Comparison of ENCODE assay signal across 9 cellular contexts in the genomic region with DNA sequence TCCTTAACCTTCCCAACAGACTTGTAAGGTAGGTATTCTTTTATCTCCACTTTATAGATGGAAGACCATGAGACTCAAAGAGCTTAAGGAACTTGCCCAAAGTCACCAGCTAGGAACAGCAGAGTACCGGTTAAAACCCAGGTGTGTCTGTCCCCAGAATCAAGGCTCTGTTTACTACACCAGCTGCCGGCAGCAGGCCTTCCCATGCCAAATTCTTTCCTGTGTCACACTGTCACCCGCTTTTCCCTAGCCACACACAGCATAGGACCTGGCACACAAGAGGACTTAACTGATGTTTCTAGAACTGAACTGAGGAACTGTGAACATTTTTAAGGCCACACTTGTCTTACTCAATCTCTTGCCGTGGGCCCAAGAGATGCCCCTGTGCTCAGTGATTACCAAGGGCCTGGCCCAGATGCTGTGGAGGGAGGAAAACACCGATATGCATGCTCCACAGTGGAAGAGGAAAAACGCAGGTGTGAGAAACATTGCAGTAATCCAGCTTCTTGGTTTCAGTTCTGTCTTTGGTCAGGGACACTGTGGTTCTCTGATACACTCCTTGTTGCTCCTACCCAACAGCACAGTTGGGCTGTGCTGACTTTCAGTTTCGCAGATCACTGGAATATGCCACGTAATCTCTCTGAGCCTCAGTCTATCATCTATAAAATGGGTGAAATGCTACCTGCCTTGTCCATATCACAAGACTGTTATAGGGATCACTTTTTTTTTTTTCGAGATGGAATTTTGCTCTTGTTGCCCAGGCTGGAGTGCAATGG. TPM values are rescaled to one million over a fixed set of nuclear protein-coding genes. Genes with fewer than 3 reads are reported as not detected.
DNase-seq lines count a peak whose midpoint lies in the region; ATAC-seq, FAIRE-seq and TF ChIP-seq lines count a peak whose summit lies in the region.
"Had no signal": no experiment of that assay in that cellular context is flagged by ENCODE, and none has a peak within 500 bp of the region (broad histone marks: within the 10 kb centered on the region; RNA-seq: fewer than 3 reads in every experiment).

No MANE protein-coding gene starts in this region.

- H3K36me3 ChIP-seq in right lobe of liver: no peaks in the 10 kb centered on the region
- H3K36me3 ChIP-seq in HepG2 (replicated peaks in 1 of 2; ENCODE audit: control insufficient read depth in 1 of 2, insufficient read depth in 2 of 2, low read length in 2 of 2): no peaks in the 10 kb centered on the region

- H3K4me1 Mint-ChIP-seq in activated T-helper 17 cell treated with anti-CD3 and anti-CD28 coated beads, Interleukin-2, amount 50 U/mL, for 72 hours: peaks cover 5% of the 10 kb centered on the region
- peaks cover 9% of the 10 kb centered on the region for H3K4me1 Mint-ChIP-seq in type B pancreatic cell (ENCODE audit: unreplicated experiment)

- H3K27me3 ChIP-seq in right lobe of liver (no peaks in the 10 kb centered on the region), HepG2 (ENCODE audit: control insufficient read depth in 1 of 2, insufficient read depth in 2 of 2, low read length in 2 of 2) (peaks cover 0 to 5% of the 10 kb centered on the region in 2 experiments; a peak in 2 of 5 replicates)

- peak overlapping the region; percentile 58 for H3K4me3 Mint-ChIP-seq in activated T-helper 17 cell treated with anti-CD3 and anti-CD28 coated beads, Interleukin-2, amount 50 U/mL, for 72 hours
- peak overlapping the region; percentile 62 for H3K4me3 Mint-ChIP-seq in type B pancreatic cell

- H3K4me2 ChIP-seq in HepG2 (ENCODE audit: low read depth, low read length): no peak overlapping the region

- POLR2A ChIA-PET in HepG2 (lab: Yijun Ruan, JAX): no interaction called here

- FAIRE-seq in HepG2 (lab: Jason Lieb, UNC): no peak
- FAIRE-seq: TTC549 had no signal

- TF ChIP-seq RAD21 in HepG2 (CRISPR knock-in tag; IDR thresholded peaks at IDR 0.05): no peak

- H3K27ac Mint-ChIP-seq in activated T-helper 17 cell treated with anti-CD3 and anti-CD28 coated beads, Interleukin-2, amount 50 U/mL, for 72 hours: peak overlapping the region; percentile 74
- peak overlapping the region; percentile 94 for H3K27ac Mint-ChIP-seq in type B pancreatic cell

- no peaks in the 10 kb centered on the region for H3K79me2 ChIP-seq in HepG2 (ENCODE audit: insufficient read depth, low read length)

- in situ Hi-C loops in HepG2 (cut with HindIII; ENCODE audit: extremely low pct_ligation_motif_present, low pct_unique_long_range_greater_than_20kb): no loop called here

- H3K4me1 ChIP-seq in right lobe of liver: no peaks in the 10 kb centered on the region
- H3K4me1 ChIP-seq in HepG2 (ENCODE audit: insufficient read depth, low read length): no peaks in the 10 kb centered on the region

- H3K9me3 Mint-ChIP-seq in activated T-helper 17 cell treated with anti-CD3 and anti-CD28 coated beads, Interleukin-2, amount 50 U/mL, for 72 hours: no peaks in the 10 kb centered on the region
- H3K9me3 Mint-ChIP-seq in type B pancreatic cell: no peaks in the 10 kb centered on the region

- H3K9me3 ChIP-seq in right lobe of liver (no peaks in the 10 kb centered on the region), HepG2 (ENCODE audit: low read length) (no peaks in the 10 kb centered on the region)

- no peaks in the 10 kb centered on the region for H3K36me3 Mint-ChIP-seq in activated T-helper 17 cell treated with anti-CD3 and anti-CD28 coated beads, Interleukin-2, amount 50 U/mL, for 72 hours (ENCODE audit: low read depth)
- no peaks in the 10 kb centered on the region for H3K36me3 Mint-ChIP-seq in type B pancreatic cell

- no peaks in the 10 kb centered on the region for H4K20me1 ChIP-seq in HepG2 (ENCODE audit: insufficient read depth, low read length)

- DNase-seq in right lobe of liver: no peak
- DNase-seq in HepG2 (ENCODE audit: low spot score): no peak
- no peak for DNase-seq in type B pancreatic cell (ENCODE audit: extremely low spot score, unreplicated experiment)
- no peak for DNase-seq in foreskin melanocyte
- DNase-seq in retina: no peak
- no peak for DNase-seq in NCI-H526 (lab: John Stamatoyannopoulos, UW)

- no peak overlapping the region for H3K4me3 ChIP-seq in right lobe of liver
- H3K4me3 ChIP-seq in HepG2 (replicated peaks in 1 of 3; ENCODE audit: insufficient read depth in 1 of 3, low read depth in 2 of 3, low read length in 3 of 3): no peak overlapping the region

- ATAC-seq in right lobe of liver: peak; percentile 28 to 72 (median 47)
- ATAC-seq in HepG2: no peak
- ATAC-seq in HG03066 (IDR thresholded peaks at IDR 0.05; ENCODE audit: low read depth, unreplicated experiment): peak; percentile 72
- peak; percentile 98 for ATAC-seq in activated T-helper 17 cell treated with anti-CD3 and anti-CD28 coated beads, Interleukin-2, amount 50 U/mL, for 72 hours (replicated peaks)

- 64% methylated on average over 8 of the region's 9 CpGs for WGBS in right lobe of liver (ENCODE audit: insufficient coverage, low coverage, low lambda C conversion rate, missing lambda C conversion rate)
- 36% methylated on average over 8 of the region's 9 CpGs for WGBS in HepG2 (ENCODE audit: low lambda C conversion rate)

- intact Hi-C loops in right lobe of liver (cut with DNase I): no loop called here
- intact Hi-C loops in HepG2 (cut with micrococcal nuclease; ENCODE audit: unreplicated experiment): loop anchor here (2.0 kb wide), 1 partner anchor 169 kb away; no protein-coding TSS in a partner anchor

- TF ChIP-seq POLR2A in right lobe of liver (IDR thresholded peaks at IDR 0.05) (no peak), HepG2 (IDR thresholded peaks at IDR 0.05; ENCODE audit: insufficient read depth in 1 of 2, low read depth in 2 of 2, low read length in 2 of 2) (no peak)

- H3K9ac ChIP-seq in HepG2 (ENCODE audit: insufficient read depth, low read depth, low read length): no peak overlapping the region

- no peak overlapping the region for H2AFZ ChIP-seq in HepG2 (ENCODE audit: low read length)

- H3K27ac ChIP-seq in right lobe of liver: no peak overlapping the region
- H3K27ac ChIP-seq in HepG2 (ENCODE audit: extremely low read length, insufficient read depth, low read length): no peak overlapping the region

- TF ChIP-seq EP300 in HepG2 (IDR thresholded peaks at IDR 0.05; ENCODE audit: low read depth in 2 of 2, low read length in 2 of 2): no peak
- no peak for TF ChIP-seq EP300 in HepG2 (CRISPR knock-in tag; IDR thresholded peaks at IDR 0.05; ENCODE audit: borderline replicate concordance)

- TF ChIP-seq CTCF in right lobe of liver (IDR thresholded peaks at IDR 0.05) (no peak), HepG2 (CRISPR knock-in tag; IDR thresholded peaks at IDR 0.05) (no peak), type B pancreatic cell (conservative IDR thresholded peaks at IDR 0.05) (no peak)

- CTCF ChIA-PET in HepG2 (lab: Yijun Ruan, JAX; ENCODE audit: low intra/inter-chr PET ratio, low total read pairs): no interaction called here

- BruUV-seq in HepG2 (replicated peaks; lab: Mats Ljungman, UMichigan): no TSS peak

- no peaks in the 10 kb centered on the region for H3K27me3 Mint-ChIP-seq in activated T-helper 17 cell treated with anti-CD3 and anti-CD28 coated beads, Interleukin-2, amount 50 U/mL, for 72 hours
- no peaks in the 10 kb centered on the region for H3K27me3 Mint-ChIP-seq in type B pancreatic cell

RNA-seq across cellular contexts. Expression of a gene that starts 13.9 kb away (rescaled TPM):
- total RNA-seq in right lobe of liver (1 to 10 TPM in 1 of 6 experiments, under 1 TPM in 4, not detected in 1; 0.11 to 1.3 (median 0.37) TPM), HepG2 (2016; rRNA removed; fragmentation: Illumina TruSeq; extraction: Trizol) (not detected in 2 replicates), type B pancreatic cell (ENCODE audit: low replicate concordance) (not detected in 2 replicates)
- not detected in 2 replicates for total RNA-seq in HepG2 (2016; cell fraction: cytosol; rRNA removed; fragmentation: Illumina TruSeq; extraction: Trizol; ENCODE audit: low read depth)
- total RNA-seq in HepG2 (2016; cell fraction: insoluble cytoplasmic fraction; rRNA removed; fragmentation: Illumina TruSeq; extraction: Trizol): not detected in 2 replicates
- not detected in 2 replicates for total RNA-seq in HepG2 (2016; cell fraction: membrane; rRNA removed; fragmentation: Illumina TruSeq; extraction: Trizol)
- total RNA-seq in HepG2 (2016; cell fraction: nucleus; rRNA removed; fragmentation: Illumina TruSeq; extraction: Trizol): not detected in 2 replicates
- polyA plus RNA-seq in HepG2 (2011; rRNA removed): not detected in 2 replicates
- polyA plus RNA-seq in HepG2 (2011; cell fraction: cytosol; rRNA removed): not detected in 2 replicates
- polyA plus RNA-seq in HepG2 (2011; cell fraction: nucleus; rRNA removed): not detected in 2 replicates
- polyA plus RNA-seq in HepG2 (2012): not detected in 2 replicates
- not detected in 2 replicates for polyA plus RNA-seq in HepG2 (2016; cell fraction: cytosol; fragmentation: Illumina TruSeq; extraction: Trizol; ENCODE audit: low read depth)
- polyA plus RNA-seq in HepG2 (2016; cell fraction: insoluble cytoplasmic fraction; fragmentation: Illumina TruSeq; extraction: Trizol; ENCODE audit: low read depth): not detected in 2 replicates
- not detected in 2 replicates for polyA plus RNA-seq in HepG2 (2016; cell fraction: membrane; fragmentation: Illumina TruSeq; extraction: Trizol; ENCODE audit: low read depth)
- polyA plus RNA-seq in HepG2 (2016; cell fraction: nucleus; fragmentation: Illumina TruSeq; extraction: Trizol; ENCODE audit: insufficient read depth, low read depth): not detected in 2 replicates
- 0.07 TPM in 1 of 2 replicates, not detected in the other for polyA minus RNA-seq in HepG2 (2011; rRNA and poly(A)+ RNA removed; ENCODE audit: low replicate concordance)
- not detected in 2 replicates for polyA minus RNA-seq in HepG2 (2011; cell fraction: cytosol; rRNA and poly(A)+ RNA removed)
- not detected in 2 replicates for polyA minus RNA-seq in HepG2 (2011; cell fraction: nucleus; rRNA and poly(A)+ RNA removed)
- total RNA-seq in activated T-helper 17 cell treated with anti-CD3 and anti-CD28 coated beads, Interleukin-2, amount 50 U/mL, for 72 hours: 1 to 10 TPM; 1.9 to 3.2 TPM

RNA-seq across cellular contexts. Expression of a gene that starts 43.1 kb away (rescaled TPM):
- total RNA-seq in right lobe of liver: 1 to 10 TPM in 3 of 6 experiments, under 1 TPM in 3; 0.74 to 5.2 (median 0.99) TPM
- total RNA-seq in HepG2 (2016; rRNA removed; fragmentation: Illumina TruSeq; extraction: Trizol): not detected in 2 replicates
- total RNA-seq in HepG2 (2016; cell fraction: cytosol; rRNA removed; fragmentation: Illumina TruSeq; extraction: Trizol; ENCODE audit: low read depth): not detected in 2 replicates
- total RNA-seq in HepG2 (2016; cell fraction: insoluble cytoplasmic fraction; rRNA removed; fragmentation: Illumina TruSeq; extraction: Trizol): not detected in 2 replicates
- not detected in 2 replicates for total RNA-seq in HepG2 (2016; cell fraction: membrane; rRNA removed; fragmentation: Illumina TruSeq; extraction: Trizol)
- total RNA-seq in HepG2 (2016; cell fraction: nucleus; rRNA removed; fragmentation: Illumina TruSeq; extraction: Trizol): not detected in 2 replicates
- polyA plus RNA-seq in HepG2 (2011; rRNA removed): not detected in 2 replicates
- polyA plus RNA-seq in HepG2 (2011; cell fraction: cytosol; rRNA removed): 0.03 TPM in 1 of 2 replicates, not detected in the other
- polyA plus RNA-seq in HepG2 (2011; cell fraction: nucleus; rRNA removed): 0.05 TPM in 1 of 2 replicates, not detected in the other
- not detected in 2 replicates for polyA plus RNA-seq in HepG2 (2012)
- not detected in 2 replicates for polyA plus RNA-seq in HepG2 (2016; cell fraction: cytosol; fragmentation: Illumina TruSeq; extraction: Trizol; ENCODE audit: low read depth)
- not detected in 2 replicates for polyA plus RNA-seq in HepG2 (2016; cell fraction: insoluble cytoplasmic fraction; fragmentation: Illumina TruSeq; extraction: Trizol; ENCODE audit: low read depth)
- not detected in 2 replicates for polyA plus RNA-seq in HepG2 (2016; cell fraction: membrane; fragmentation: Illumina TruSeq; extraction: Trizol; ENCODE audit: low read depth)
- not detected in 2 replicates for polyA plus RNA-seq in HepG2 (2016; cell fraction: nucleus; fragmentation: Illumina TruSeq; extraction: Trizol; ENCODE audit: insufficient read depth, low read depth)
- 0.07 TPM in 1 of 2 replicates, not detected in the other for polyA minus RNA-seq in HepG2 (2011; rRNA and poly(A)+ RNA removed; ENCODE audit: low replicate concordance)
- not detected in 2 replicates for polyA minus RNA-seq in HepG2 (2011; cell fraction: cytosol; rRNA and poly(A)+ RNA removed)
- polyA minus RNA-seq in HepG2 (2011; cell fraction: nucleus; rRNA and poly(A)+ RNA removed): not detected in 2 replicates
- total RNA-seq in activated T-helper 17 cell treated with anti-CD3 and anti-CD28 coated beads, Interleukin-2, amount 50 U/mL, for 72 hours: 10 to 100 TPM in 1 of 2 donors, 1 to 10 TPM in 1; 4.5 to 15.0 TPM
- total RNA-seq in type B pancreatic cell (ENCODE audit: low replicate concordance): 0.45 and 0.48 TPM in 2 replicates
